Comparison of ENCODE assay signal across 16 cellular contexts in genomic region chr10:79074732-79075131, GRCh38. TPM values are rescaled to one million over a fixed set of nuclear protein-coding genes. Genes with fewer than 3 reads are reported as not detected.
A peak's percentile ranks its signal among the peaks of the same experiment; 100 is the strongest.
DNase-seq lines count a peak whose midpoint lies in the region; ATAC-seq, FAIRE-seq and TF ChIP-seq lines count a peak whose summit lies in the region.
"Had no signal": no experiment of that assay in that cellular context is flagged by ENCODE, and none has a peak within 500 bp of the region (broad histone marks: within the 10 kb centered on the region; RNA-seq: fewer than 3 reads in every experiment).

No MANE protein-coding gene starts in this region.

- 50 to 70% methylated on average over 2 to 4 of the region's 4 CpGs for WGBS in tibial nerve, 2 donors

- H4K20me1 ChIP-seq in astrocyte (ENCODE audit: insufficient read depth, low read length): peaks cover 94% of the 10 kb centered on the region

- H3K27me3 ChIP-seq in astrocyte (ENCODE audit: insufficient read depth, low read length) (no peaks in the 10 kb centered on the region), lower lobe of right lung (ENCODE audit: low read depth) (no peaks in the 10 kb centered on the region), tibial nerve (no peaks in the 10 kb centered on the region)

- ATAC-seq in lower lobe of right lung: no peak

- peaks cover 75% of the 10 kb centered on the region for H3K4me1 ChIP-seq in astrocyte (ENCODE audit: insufficient read depth, low read length)
- H3K4me1 ChIP-seq in lower lobe of right lung: peaks cover 85% of the 10 kb centered on the region
- H3K4me1 ChIP-seq in tibial nerve: peaks cover 12 to 89% (median 84%) of the 10 kb centered on the region in 4 donors

- H3K27ac ChIP-seq in astrocyte (ENCODE audit: low read depth, low read length) (no peak overlapping the region), lower lobe of right lung (peak overlapping the region; percentile 51), tibial nerve (peak overlapping the region in 3 of 4 donors; percentile 90 to 98 (median 96))

- H3K36me3 ChIP-seq in astrocyte (ENCODE audit: insufficient read depth, low read length) (no peaks in the 10 kb centered on the region), lower lobe of right lung (no peaks in the 10 kb centered on the region), tibial nerve (no peaks in the 10 kb centered on the region)

- DNase-seq in NCI-H2107 treated with DMSO at 0.1 percent for 48 hours (lab: John Stamatoyannopoulos, UW; ENCODE audit: unreplicated experiment): peak; percentile 33
- no peak for DNase-seq in NCI-H2107 (lab: John Stamatoyannopoulos, UW)
- DNase-seq in astrocyte (ENCODE audit: low read depth): no peak
- DNase-seq in lower lobe of right lung: peak; percentile 61
- DNase-seq in tibial nerve (ENCODE audit: low spot score in 2 of 2): no peak
- DNase-seq in cerebellum (ENCODE audit: low spot score): no peak
- DNase-seq in activated CD8-positive, alpha-beta memory T cell treated with anti-CD3 and anti-CD28 coated beads for 24 hours: no peak
- no peak for DNase-seq in activated CD4-positive, alpha-beta T cell treated with anti-CD3 and anti-CD28 coated beads for 4 hours
- DNase-seq: 8988T; activated CD4-positive, alpha-beta memory T cell treated with anti-CD3 and anti-CD28 coated beads, Interleukin-2, amount 10 ng/mL, durations not matched to agents 7 days and 5 days; dermis blood vessel endothelial cell; hippocampal formation; NCI-H1048; T-helper 1 cell had no signal

- TF ChIP-seq CTCF in astrocyte (IDR thresholded peaks at IDR 0.05; ENCODE audit: insufficient read depth, low read depth, low read length): no peak
- TF ChIP-seq CTCF in lower lobe of right lung (IDR thresholded peaks at IDR 0.05): no peak
- TF ChIP-seq CTCF in tibial nerve (IDR thresholded peaks at IDR 0.05): no peak

- no peaks in the 10 kb centered on the region for H3K27me3 Mint-ChIP-seq in astrocyte (ENCODE audit: low read depth, unreplicated experiment)
- H3K27me3 Mint-ChIP-seq: activated naive CD4-positive, alpha-beta T cell treated with anti-CD3 and anti-CD28 coated beads, Interleukin-2, amount 50 U/mL, for 24 hours had no signal

- no peak overlapping the region for H3K9ac ChIP-seq in astrocyte (ENCODE audit: low read length)

- no peak for TF ChIP-seq EP300 in tibial nerve (IDR thresholded peaks at IDR 0.05)

- H3K9me3 Mint-ChIP-seq in astrocyte (ENCODE audit: unreplicated experiment): no peaks in the 10 kb centered on the region
- H3K9me3 Mint-ChIP-seq: activated CD4-positive, alpha-beta memory T cell treated with anti-CD3 and anti-CD28 coated beads, Interleukin-2, amount 10 ng/mL, durations not matched to agents 7 days and 5 days; activated naive CD4-positive, alpha-beta T cell treated with anti-CD3 and anti-CD28 coated beads, Interleukin-2, amount 50 U/mL, for 24 hours had no signal

- FAIRE-seq in astrocyte (lab: Jason Lieb, UNC): no peak
- FAIRE-seq: GM12892 had no signal

- no peak overlapping the region for H3K27ac Mint-ChIP-seq in astrocyte (ENCODE audit: unreplicated experiment)
- H3K27ac Mint-ChIP-seq: activated CD4-positive, alpha-beta memory T cell treated with anti-CD3 and anti-CD28 coated beads, Interleukin-2, amount 10 ng/mL, durations not matched to agents 7 days and 5 days; activated naive CD4-positive, alpha-beta T cell treated with anti-CD3 and anti-CD28 coated beads, Interleukin-2, amount 50 U/mL, for 24 hours had no signal

- peak overlapping the region; percentile 100 for H3K4me2 ChIP-seq in astrocyte (ENCODE audit: low read length)

- peaks cover 99% of the 10 kb centered on the region for H3K79me2 ChIP-seq in astrocyte (ENCODE audit: insufficient read depth, low read length)

- H3K9me3 ChIP-seq in astrocyte (ENCODE audit: insufficient read depth, low read depth, low read length) (no peaks in the 10 kb centered on the region), lower lobe of right lung (no peaks in the 10 kb centered on the region), tibial nerve (no peaks in the 10 kb centered on the region)

- no peaks in the 10 kb centered on the region for H3K36me3 Mint-ChIP-seq in astrocyte (ENCODE audit: low read depth, unreplicated experiment)
- H3K36me3 Mint-ChIP-seq: activated naive CD4-positive, alpha-beta T cell treated with anti-CD3 and anti-CD28 coated beads, Interleukin-2, amount 50 U/mL, for 24 hours had no signal

- H3K4me3 Mint-ChIP-seq in astrocyte (ENCODE audit: unreplicated experiment): no peak overlapping the region
- H3K4me3 Mint-ChIP-seq: activated CD4-positive, alpha-beta memory T cell treated with anti-CD3 and anti-CD28 coated beads, Interleukin-2, amount 10 ng/mL, durations not matched to agents 7 days and 5 days; activated naive CD4-positive, alpha-beta T cell treated with anti-CD3 and anti-CD28 coated beads, Interleukin-2, amount 50 U/mL, for 24 hours had no signal

- no peak for TF ChIP-seq POLR2A in tibial nerve (IDR thresholded peaks at IDR 0.05)

- peaks cover 60% of the 10 kb centered on the region for H3K4me1 Mint-ChIP-seq in astrocyte (ENCODE audit: low read depth, unreplicated experiment)

- no peak overlapping the region for H3K4me3 ChIP-seq in astrocyte (ENCODE audit: insufficient read depth, low read depth, low read length)
- H3K4me3 ChIP-seq in lower lobe of right lung: no peak overlapping the region
- no peak overlapping the region for H3K4me3 ChIP-seq in tibial nerve

- no peak overlapping the region for H2AFZ ChIP-seq in astrocyte (ENCODE audit: low read depth, low read length)

- intact Hi-C loops in lower lobe of right lung (cut with DNase I): no loop called here

RNA-seq across cellular contexts. Expression of gene ZMIZ1, which starts 6.0 kb away (rescaled TPM):
- total RNA-seq in astrocyte (45.5 and 49.7 TPM in 2 replicates), lower lobe of right lung (102 TPM), tibial nerve (10 to 100 TPM; 65.5 to 88.2 (median 69.3) TPM), cerebellum (53.4 TPM)

Comparison
In these comparisons a context has a peak if more than half of its experiments do, and no peak if none do; other contexts are left out.
1. DNase-seq: peak in NCI-H2107 treated with DMSO at 0.1 percent for 48 hours (single experiment) and lower lobe of right lung (single experiment); none in NCI-H2107 (single experiment), astrocyte (single experiment), tibial nerve (0 of 2), cerebellum (single experiment), activated CD8-positive, alpha-beta memory T cell treated with anti-CD3 and anti-CD28 coated beads for 24 hours (single experiment) and activated CD4-positive, alpha-beta T cell treated with anti-CD3 and anti-CD28 coated beads for 4 hours (0 of 2).